ENCODE assay signal across 14 cellular contexts in genomic region chr6:41639556-41640371, GRCh38.
DNase-seq lines count a peak whose midpoint lies in the region; ATAC-seq and TF ChIP-seq lines count a peak whose summit lies in the region.
"Had no signal": no experiment of that assay in that cellular context is flagged by ENCODE, and none has a peak within 500 bp of the region (broad histone marks: within the 10 kb centered on the region; RNA-seq: fewer than 3 reads in every experiment).

No MANE protein-coding gene starts in this region.

- no peak for DNase-seq in WERI-Rb-1
- peak; percentile 56 for DNase-seq in retina
- no peak for DNase-seq in NOMO-1 treated with dmso at 0.1 percent for 144 hours (lab: John Stamatoyannopoulos, UW; ENCODE audit: unreplicated experiment)
- DNase-seq: activated CD4-positive, alpha-beta T cell treated with anti-CD3 and anti-CD28 coated beads, Interleukin-2, amount 10 ng/mL, durations not matched to agents 7 days and 5 days; activated naive CD8-positive, alpha-beta T cell treated with anti-CD3 and anti-CD28 coated beads, Interleukin-2, amount 10 ng/mL, durations not matched to agents 7 days and 5 days; NCI-H2107; stimulated activated CD4-positive, alpha-beta T cell treated with anti-CD3 and anti-CD28 coated beads, Interleukin-4, amount 100 ng/mL, for 1 hour had no signal

- ATAC-seq in HG03378 (IDR thresholded peaks at IDR 0.05; ENCODE audit: unreplicated experiment) = no peak
- no peak for ATAC-seq in GM21381 (IDR thresholded peaks at IDR 0.05; ENCODE audit: unreplicated experiment)
- ATAC-seq in HG03460 (IDR thresholded peaks at IDR 0.05; ENCODE audit: unreplicated experiment) = no peak
- ATAC-seq: mucosa of descending colon had no signal

- H3K4me1 ChIP-seq in ES-I3 (ENCODE audit: insufficient read depth, low read length) (peaks cover 31% of the 10 kb centered on the region), iPS-20b (ENCODE audit: insufficient read depth, low read length) (peaks cover 30% of the 10 kb centered on the region)

- no peak for TF ChIP-seq CTCF in WERI-Rb-1 (IDR thresholded peaks at IDR 0.05; ENCODE audit: low read depth, low read length)

- H3K9me3 ChIP-seq in ES-I3 (ENCODE audit: control insufficient read depth, insufficient read depth, low read length) (no peaks in the 10 kb centered on the region), WERI-Rb-1 (ENCODE audit: severe bottlenecking) (no peaks in the 10 kb centered on the region), iPS-20b (ENCODE audit: insufficient read depth, low read depth, low read length) (no peaks in the 10 kb centered on the region)
- H3K9me3 ChIP-seq: mucosa of descending colon, thoracic aorta had no signal

- H3K4me3 ChIP-seq in WERI-Rb-1 (ENCODE audit: low read depth, low read length) (peak overlapping the region; percentile 53), iPS-20b (ENCODE audit: low read length) (peak overlapping the region; percentile 88)
- H3K4me3 ChIP-seq: mucosa of descending colon had no signal

- H3K27me3 ChIP-seq in WERI-Rb-1 (ENCODE audit: insufficient read depth, low read depth, severe bottlenecking) (no peaks in the 10 kb centered on the region), iPS-20b (ENCODE audit: insufficient read depth, low read length) (peaks cover 83% of the 10 kb centered on the region)

- H3K27ac ChIP-seq in WERI-Rb-1 = peak overlapping the region; percentile 74
- H3K27ac ChIP-seq in iPS-20b (ENCODE audit: low read length) = no peak overlapping the region
- H3K27ac ChIP-seq: thoracic aorta had no signal

- peak overlapping the region; percentile 74; the same call in 1 of the 2 replicates for H3K9ac ChIP-seq in ES-I3 (ENCODE audit: low read depth, low read length)
- peak overlapping the region; percentile 46 for H3K9ac ChIP-seq in iPS-20b (ENCODE audit: low read depth, low read length)

- H3K36me3 ChIP-seq in ES-I3 (ENCODE audit: insufficient read depth, low read length) (no peaks in the 10 kb centered on the region), WERI-Rb-1 (peaks cover 27% of the 10 kb centered on the region), iPS-20b (ENCODE audit: insufficient read depth, low read depth, low read length) (no peaks in the 10 kb centered on the region; the same call in 1 of the 2 replicates)
- H3K36me3 ChIP-seq: thoracic aorta had no signal
